ENCODE assay signal across 8 cellular contexts in the genomic region with DNA sequence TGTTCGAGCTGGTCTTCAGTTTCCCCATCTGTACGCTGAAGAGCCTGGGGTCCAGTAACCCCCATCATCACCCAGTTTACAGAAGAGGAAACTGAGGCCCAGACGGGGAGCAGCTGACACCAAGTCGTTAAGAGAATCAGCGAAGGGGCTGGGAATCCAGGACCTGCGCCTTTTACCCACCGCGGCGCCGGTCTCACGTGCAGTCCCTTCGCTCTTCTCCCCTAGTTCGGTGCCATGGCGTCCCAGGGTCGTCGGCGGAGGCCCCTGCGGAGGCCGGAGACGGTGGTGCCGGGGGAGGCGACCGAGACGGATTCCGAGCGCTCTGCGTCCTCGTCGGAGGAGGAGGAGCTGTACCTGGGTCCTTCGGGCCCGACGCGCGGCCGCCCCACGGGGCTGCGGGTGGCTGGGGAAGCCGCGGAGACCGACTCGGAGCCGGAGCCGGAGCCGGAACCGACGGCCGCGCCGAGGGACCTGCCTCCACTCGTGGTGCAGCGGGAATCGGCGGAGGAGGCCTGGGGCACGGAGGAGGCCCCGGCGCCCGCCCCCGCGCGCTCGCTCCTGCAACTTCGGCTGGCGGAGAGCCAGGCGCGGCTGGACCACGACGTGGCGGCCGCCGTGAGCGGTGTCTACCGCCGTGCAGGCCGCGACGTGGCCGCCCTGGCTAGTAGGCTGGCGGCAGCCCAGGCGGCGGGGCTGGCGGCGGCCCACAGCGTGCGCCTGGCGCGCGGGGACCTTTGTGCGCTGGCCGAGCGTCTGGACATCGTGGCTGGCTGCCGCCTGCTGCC. TPM values are rescaled to one million over a fixed set of nuclear protein-coding genes. Genes with fewer than 3 reads are reported as not detected.
DNase-seq lines count a peak whose midpoint lies in the region; ATAC-seq, FAIRE-seq and TF ChIP-seq lines count a peak whose summit lies in the region.

No MANE protein-coding gene starts in this region.

- CTCF ChIA-PET in PC-3 (lab: Charles Lee): no interaction called here

- H4K20me1 ChIP-seq in PC-3 (ENCODE audit: low read length): no peaks in the 10 kb centered on the region
- peaks cover 24% of the 10 kb centered on the region for H4K20me1 ChIP-seq in astrocyte (ENCODE audit: insufficient read depth, low read length)

- H3K27ac ChIP-seq in PC-3 (ENCODE audit: low read length) (peak overlapping the region; percentile 76), astrocyte (ENCODE audit: low read depth, low read length) (peak overlapping the region; percentile 84)

- TSS peak; percentile 86 for BruUV-seq in PC-3 (replicated peaks; lab: Mats Ljungman, UMichigan)

- peak overlapping the region; percentile 98 for H3K4me3 ChIP-seq in PC-3 (ENCODE audit: low read length)
- peak overlapping the region; percentile 84 for H3K4me3 ChIP-seq in astrocyte (ENCODE audit: insufficient read depth, low read depth, low read length)

- H3K4me1 ChIP-seq in PC-3 (ENCODE audit: insufficient read depth, low read length): peaks cover 11% of the 10 kb centered on the region
- H3K4me1 ChIP-seq in astrocyte (ENCODE audit: insufficient read depth, low read length): peaks cover 14% of the 10 kb centered on the region

- H3K36me3 Mint-ChIP-seq in astrocyte (ENCODE audit: low read depth, unreplicated experiment) (peaks cover 5% of the 10 kb centered on the region), immature natural killer cell (peaks cover 4 to 14% (median 4%) of the 10 kb centered on the region in 3 donors)

- TF ChIP-seq POLR2A in GM18526 (IDR thresholded peaks at IDR 0.05; ENCODE audit: extremely low read depth, insufficient read length): peak; percentile 39

- H3K9me3 ChIP-seq in PC-3 (ENCODE audit: low read length): no peaks in the 10 kb centered on the region
- no peaks in the 10 kb centered on the region for H3K9me3 ChIP-seq in astrocyte (ENCODE audit: insufficient read depth, low read depth, low read length)

- POLR2A ChIA-PET in PC-3 (lab: Charles Lee; ENCODE audit: unreplicated experiment): interaction anchor here (0.6 to 1.1 kb wide), 2 partner anchors 30 to 44 kb away, joined by 3 read pairs; no protein-coding TSS in a partner anchor

- H3K27me3 ChIP-seq in PC-3 (ENCODE audit: low read length): no peaks in the 10 kb centered on the region
- no peaks in the 10 kb centered on the region for H3K27me3 ChIP-seq in astrocyte (ENCODE audit: insufficient read depth, low read length)

- H3K36me3 ChIP-seq in PC-3 (ENCODE audit: low read depth, low read length) (no peaks in the 10 kb centered on the region), astrocyte (ENCODE audit: insufficient read depth, low read length) (no peaks in the 10 kb centered on the region)

- no peak for TF ChIP-seq CTCF in PC-3 (conservative IDR thresholded peaks at IDR 0.05; ENCODE audit: low read depth, low read length)
- no peak for TF ChIP-seq CTCF in astrocyte (IDR thresholded peaks at IDR 0.05; ENCODE audit: insufficient read depth, low read depth, low read length)

- H3K27ac Mint-ChIP-seq in astrocyte (ENCODE audit: unreplicated experiment): peak overlapping the region; percentile 99
- peak overlapping the region; percentile 91 to 98 (median 94) for H3K27ac Mint-ChIP-seq in immature natural killer cell

- H3K9me2 ChIP-seq in PC-3 (replicated peaks; ENCODE audit: low read length): no peaks in the 10 kb centered on the region

- H3K4me1 Mint-ChIP-seq in astrocyte (ENCODE audit: low read depth, unreplicated experiment) (peaks cover 6% of the 10 kb centered on the region), immature natural killer cell (peaks cover 44 to 45% of the 10 kb centered on the region in 2 donors)

- H2AFZ ChIP-seq in PC-3 (ENCODE audit: low read length) (peak overlapping the region; percentile 85), astrocyte (ENCODE audit: low read depth, low read length) (peak overlapping the region; percentile 96)

- intact Hi-C loops in PC-3 (cut with micrococcal nuclease): loop anchor here (5.0 kb wide), 1 partner anchor 87 kb away; the partner anchor contains the start of gene PPP1R37

- DNase-seq in PC-3 (peak; percentile 30), astrocyte (ENCODE audit: low read depth) (peak; percentile 6), immature natural killer cell (peak; percentile 40 to 55 (median 55)), cortex of kidney (lab: John Stamatoyannopoulos, UW) (no peak), RCC 7860 (ENCODE audit: low spot score) (no peak), GF-D8 (lab: John Stamatoyannopoulos, UW) (no peak)
- peak; percentile 49 for DNase-seq in stimulated activated CD4-positive, alpha-beta T cell treated with anti-CD3 and anti-CD28 coated beads, Interleukin-4, amount 100 ng/mL, for 1 hour

- peaks cover 31% of the 10 kb centered on the region for H3K79me2 ChIP-seq in PC-3 (ENCODE audit: low read length)
- H3K79me2 ChIP-seq in astrocyte (ENCODE audit: insufficient read depth, low read length): peaks cover 19% of the 10 kb centered on the region

- H3K9ac ChIP-seq in PC-3 (ENCODE audit: low read length) (peak overlapping the region; percentile 91), astrocyte (ENCODE audit: low read length) (peak overlapping the region; percentile 87)

- peak overlapping the region; percentile 97 for H3K4me2 ChIP-seq in PC-3 (ENCODE audit: low read length)
- H3K4me2 ChIP-seq in astrocyte (ENCODE audit: low read length): peak overlapping the region; percentile 99

- no peaks in the 10 kb centered on the region for H3K9me3 Mint-ChIP-seq in astrocyte (ENCODE audit: unreplicated experiment)
- no peaks in the 10 kb centered on the region for H3K9me3 Mint-ChIP-seq in immature natural killer cell

- H3F3A ChIP-seq in PC-3 (ENCODE audit: low read length, unreplicated experiment): no peaks in the 10 kb centered on the region

- H3K4me3 Mint-ChIP-seq in astrocyte (ENCODE audit: unreplicated experiment) (peak overlapping the region; percentile 95), immature natural killer cell (peak overlapping the region; percentile 89 to 92 (median 91))

- H3K27me3 Mint-ChIP-seq in astrocyte (ENCODE audit: low read depth, unreplicated experiment) (peaks cover 2% of the 10 kb centered on the region), immature natural killer cell (ENCODE audit: low read depth in 3 of 3) (peaks cover 3 to 8% (median 6%) of the 10 kb centered on the region in 3 donors)

- no peak for ATAC-seq in PC-3

- no peak for FAIRE-seq in astrocyte (lab: Jason Lieb, UNC)
- FAIRE-seq in RCC 7860 (lab: Jason Lieb, UNC): no peak

RNA-seq across cellular contexts. Expression of gene BLOC1S3, which starts 0.7 kb away (rescaled TPM):
- total RNA-seq in PC-3 (2014; rRNA removed): 7.3 and 11.9 TPM in 2 replicates
- 14.5 TPM in 2 replicates for total RNA-seq in astrocyte
- 10 to 100 TPM in 1 of 3 donors, 1 to 10 TPM in 2; 2.9 to 22.4 (median 8.5) TPM for polyA plus RNA-seq in immature natural killer cell

RNA-seq across cellular contexts. Expression of gene TRAPPC6A, which starts 1.2 kb away (rescaled TPM):
- total RNA-seq in PC-3 (2014; rRNA removed) (18.3 and 23.2 TPM in 2 replicates), astrocyte (14.7 and 16.4 TPM in 2 replicates)
- polyA plus RNA-seq in immature natural killer cell: 100 to 1,000 TPM; 132 to 193 (median 166) TPM

RNA-seq across cellular contexts. Expression of gene NKPD1, which starts 18.5 kb away (rescaled TPM):
- 0.75 and 1.1 TPM in 2 replicates for total RNA-seq in PC-3 (2014; rRNA removed)
- not detected in 2 replicates for total RNA-seq in astrocyte
- polyA plus RNA-seq in immature natural killer cell: under 1 TPM in 2 of 3 donors, not detected in 1; 0.18 to 0.43 TPM

Comparison
In these comparisons a context has a peak if more than half of its experiments do, and no peak if none do; other contexts are left out.
1. DNase-seq: peak in PC-3 (single experiment), astrocyte (single experiment), immature natural killer cell (3 of 3) and stimulated activated CD4-positive, alpha-beta T cell treated with anti-CD3 and anti-CD28 coated beads, Interleukin-4, amount 100 ng/mL, for 1 hour (single experiment); none in cortex of kidney (single experiment), RCC 7860 (single experiment) and GF-D8 (single experiment).